ENCODE assay signal across 18 cellular contexts in genomic region chr2:138446043-138446442, GRCh38. TPM values are rescaled to one million over a fixed set of nuclear protein-coding genes. Genes with fewer than 3 reads are reported as not detected.
DNase-seq lines count a peak whose midpoint lies in the region; TF ChIP-seq lines count a peak whose summit lies in the region.
"Had no signal": no experiment of that assay in that cellular context is flagged by ENCODE, and none has a peak within 500 bp of the region (broad histone marks: within the 10 kb centered on the region; RNA-seq: fewer than 3 reads in every experiment).

No MANE protein-coding gene starts in this region.

- H3K4me1 Mint-ChIP-seq in endothelial cell (ENCODE audit: unreplicated experiment) (peaks cover 32% of the 10 kb centered on the region), nephron progenitor cell (peaks cover 15% of the 10 kb centered on the region), HFFc6 (ENCODE audit: low read depth) (peaks cover 13% of the 10 kb centered on the region)

- H3K27me3 Mint-ChIP-seq in endothelial cell (ENCODE audit: unreplicated experiment) (no peaks in the 10 kb centered on the region), nephron progenitor cell (ENCODE audit: low read depth, poor library complexity) (no peaks in the 10 kb centered on the region), HFFc6 (ENCODE audit: insufficient read depth) (peaks cover 1% of the 10 kb centered on the region; the same call in 1 of the 2 replicates)
- H3K27me3 Mint-ChIP-seq: CD4-positive, alpha-beta T cell had no signal

- DNase-seq in NCI-H69 (lab: John Stamatoyannopoulos, UW): peak; percentile 33
- no peak for DNase-seq in endothelial cell (ENCODE audit: low spot score)
- peak; percentile 6 for DNase-seq in kidney tubule cell (ENCODE audit: low spot score)
- DNase-seq in nephron progenitor cell: no peak
- no peak for DNase-seq in GF-D8 (lab: John Stamatoyannopoulos, UW)
- no peak for DNase-seq in HFFc6
- no peak for DNase-seq in germinal center (ENCODE audit: low spot score)
- DNase-seq in EL: no peak
- DNase-seq: CD4-positive, alpha-beta T cell; H9; IMR-90; KG1; MM.1S; NCI-H2029; NCI-H446; PC-9; SJCRH30 had no signal

- no peak for TF ChIP-seq CTCF in endothelial cell (IDR thresholded peaks at IDR 0.05; ENCODE audit: unreplicated experiment)
- TF ChIP-seq CTCF in nephron progenitor cell (IDR thresholded peaks at IDR 0.05): no peak
- no peak for TF ChIP-seq CTCF in HFFc6 (IDR thresholded peaks at IDR 0.05)

- no peaks in the 10 kb centered on the region for H3K9me3 Mint-ChIP-seq in endothelial cell (ENCODE audit: unreplicated experiment)
- no peaks in the 10 kb centered on the region for H3K9me3 Mint-ChIP-seq in nephron progenitor cell
- H3K9me3 Mint-ChIP-seq in HFFc6: no peaks in the 10 kb centered on the region
- H3K9me3 Mint-ChIP-seq: CD4-positive, alpha-beta T cell; GM23338; H9 had no signal

- H3K4me3 Mint-ChIP-seq in endothelial cell (ENCODE audit: unreplicated experiment): no peak overlapping the region
- no peak overlapping the region for H3K4me3 Mint-ChIP-seq in nephron progenitor cell
- H3K4me3 Mint-ChIP-seq in HFFc6: no peak overlapping the region
- H3K4me3 Mint-ChIP-seq: CD4-positive, alpha-beta T cell; GM23338; H9 had no signal

- H3K27ac Mint-ChIP-seq in endothelial cell (ENCODE audit: unreplicated experiment) (peak overlapping the region; percentile 82), nephron progenitor cell (peak overlapping the region; percentile 64), HFFc6 (no peak overlapping the region)
- H3K27ac Mint-ChIP-seq: CD4-positive, alpha-beta T cell; GM23338; H9 had no signal

- H3K36me3 Mint-ChIP-seq in endothelial cell (ENCODE audit: low read depth, unreplicated experiment) (no peaks in the 10 kb centered on the region), nephron progenitor cell (ENCODE audit: low read depth) (no peaks in the 10 kb centered on the region), HFFc6 (ENCODE audit: low read depth) (no peaks in the 10 kb centered on the region)

RNA-seq across cellular contexts. Expression of gene SPOPL, which starts 55.5 kb away (rescaled TPM):
- total RNA-seq in endothelial cell (ENCODE audit: unreplicated experiment): 27.8 TPM
- total RNA-seq in HFFc6 (2021; fragmentation: NEBNext Ultra II Directional; extraction: Animal tissue kit (Norgen Biotek cat#: 25700)): 10 to 100 TPM in 4 of 6 experiments, 1 to 10 TPM in 2; 9.5 to 13.6 (median 12.3) TPM

Comparison
In these comparisons a context has a peak if more than half of its experiments do, and no peak if none do; other contexts are left out.
1. DNase-seq: peak in NCI-H69 (single experiment) and kidney tubule cell (single experiment); none in endothelial cell (single experiment), nephron progenitor cell (single experiment), GF-D8 (single experiment), HFFc6 (single experiment), germinal center (single experiment) and EL (single experiment).